16 cellular contexts compared by ENCODE assay signal in genomic region chr16:25966172-25967097, GRCh38.
DNase-seq lines count a peak whose midpoint lies in the region; ATAC-seq and TF ChIP-seq lines count a peak whose summit lies in the region.
"Had no signal": no experiment of that assay in that cellular context is flagged by ENCODE, and none has a peak within 500 bp of the region (broad histone marks: within the 10 kb centered on the region; RNA-seq: fewer than 3 reads in every experiment).

No MANE protein-coding gene starts in this region.

- no peaks in the 10 kb centered on the region for H3K36me3 Mint-ChIP-seq in CD4-positive, alpha-beta T cell (ENCODE audit: low read depth)
- H3K36me3 Mint-ChIP-seq: neural progenitor cell, WTC11 had no signal

- H3K9me3 Mint-ChIP-seq in CD4-positive, alpha-beta T cell = no peaks in the 10 kb centered on the region
- H3K9me3 Mint-ChIP-seq: neural progenitor cell, WTC11 had no signal

- H3K27ac Mint-ChIP-seq in CD4-positive, alpha-beta T cell = peak overlapping the region; percentile 10
- H3K27ac Mint-ChIP-seq: neural progenitor cell, WTC11 had no signal

- H3K4me1 Mint-ChIP-seq in CD4-positive, alpha-beta T cell (ENCODE audit: low read depth) = no peaks in the 10 kb centered on the region
- H3K4me1 Mint-ChIP-seq: neural progenitor cell, WTC11 had no signal

- H3K27me3 ChIP-seq in CD4-positive, alpha-beta T cell (ENCODE audit: control insufficient read depth, insufficient read depth, low read length) = no peaks in the 10 kb centered on the region
- H3K27me3 ChIP-seq: BLaER1 treated with 17β-estradiol and CSF1 and Interleukin-3, amounts not matched to agents 10 nM and 100 nM; breast epithelium; neural progenitor cell; Peyer's patch had no signal

- POLR2A ChIA-PET in CD4-positive, alpha-beta T cell (lab: Charles Lee) = no interaction called here

- no peak for ATAC-seq in CD4-positive, alpha-beta T cell (ENCODE audit: poor library complexity)
- ATAC-seq in GM18868 (IDR thresholded peaks at IDR 0.05; ENCODE audit: unreplicated experiment) (peak; percentile 85), HG02642 (IDR thresholded peaks at IDR 0.05; ENCODE audit: poor library complexity, unreplicated experiment) (peak; percentile 87), HG03565 (IDR thresholded peaks at IDR 0.05; ENCODE audit: unreplicated experiment) (peak; percentile 96), GM18505 (IDR thresholded peaks at IDR 0.05; ENCODE audit: unreplicated experiment) (no peak)
- ATAC-seq: WTC11 had no signal

- no peaks in the 10 kb centered on the region for H3K27me3 Mint-ChIP-seq in CD4-positive, alpha-beta T cell

- no peak for DNase-seq in CD4-positive, alpha-beta T cell
- DNase-seq in NCI-H2227 (lab: John Stamatoyannopoulos, UW; ENCODE audit: unreplicated experiment) = no peak
- no peak for DNase-seq in MV-4-11 (lab: John Stamatoyannopoulos, UW)
- no peak for DNase-seq in NCI-H1694 treated with DMSO at 0.1 percent for 48 hours (lab: John Stamatoyannopoulos, UW)
- DNase-seq: kidney, NCI-H187 treated with DMSO at 0.1 percent for 48 hours, Peyer's patch, trophoblast cell had no signal

- CTCF ChIA-PET in CD4-positive, alpha-beta T cell (lab: Charles Lee) = no interaction called here

- H3K27ac ChIP-seq in CD4-positive, alpha-beta T cell (ENCODE audit: low read depth, low read length) = no peak overlapping the region
- H3K27ac ChIP-seq: BLaER1 treated with 17β-estradiol and CSF1 and Interleukin-3, amounts not matched to agents 10 nM and 100 nM; breast epithelium; neural progenitor cell; Peyer's patch had no signal

- TF ChIP-seq CTCF in CD4-positive, alpha-beta T cell (IDR thresholded peaks at IDR 0.05) = no peak

- no peaks in the 10 kb centered on the region for H3K9me3 ChIP-seq in CD4-positive, alpha-beta T cell (ENCODE audit: control insufficient read depth, low read length)
- H3K9me3 ChIP-seq: BLaER1 treated with 17β-estradiol and CSF1 and Interleukin-3, amounts not matched to agents 10 nM and 100 nM; breast epithelium; Peyer's patch had no signal

- no peak overlapping the region for H3K4me3 Mint-ChIP-seq in CD4-positive, alpha-beta T cell
- H3K4me3 Mint-ChIP-seq: neural progenitor cell, WTC11 had no signal

- no peak for TF ChIP-seq POLR2A in GM18505 (IDR thresholded peaks at IDR 0.05; ENCODE audit: borderline replicate concordance, extremely low read depth, insufficient read depth, insufficient read length)

- intact Hi-C loops in CD4-positive, alpha-beta T cell (cut with DNase I, micrococcal nuclease) = no loop called here

Comparison
In these comparisons a context has a peak if more than half of its experiments do, and no peak if none do; other contexts are left out.
1. ATAC-seq: peak in GM18868 (single experiment), HG02642 (single experiment) and HG03565 (single experiment); none in CD4-positive, alpha-beta T cell (single experiment) and GM18505 (single experiment).